ENCODE assay signal across 8 cellular contexts in the genomic region with DNA sequence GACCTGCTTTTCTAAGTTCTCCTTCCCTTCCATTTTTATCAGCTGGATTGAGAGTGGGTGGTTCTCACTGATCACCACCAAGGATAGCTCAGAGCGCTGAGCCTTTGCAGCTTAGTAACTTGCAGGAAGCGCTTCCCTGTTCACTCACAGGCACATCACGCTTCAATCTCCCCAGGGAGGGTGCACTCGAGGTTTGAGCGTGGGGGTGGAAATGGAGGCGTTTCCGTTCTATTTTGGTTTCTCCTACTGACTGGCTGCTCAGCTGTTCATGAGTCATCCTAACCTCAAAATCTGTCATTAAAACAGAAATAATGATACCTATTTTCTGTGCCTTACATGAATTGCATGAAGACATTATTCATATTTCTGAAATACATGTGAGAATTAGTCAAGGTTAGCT.
DNase-seq lines count a peak whose midpoint lies in the region; ATAC-seq and TF ChIP-seq lines count a peak whose summit lies in the region.

No MANE protein-coding gene starts in this region.

- ATAC-seq in GM21717 (IDR thresholded peaks at IDR 0.05; ENCODE audit: unreplicated experiment): peak; percentile 99
- ATAC-seq in SK-N-SH treated with all-trans-retinoic acid at 6 μM for 48 hours: peak; percentile 98

- H3K9me3 ChIP-seq in HUES6 (ENCODE audit: control insufficient read depth, insufficient read depth, low read depth, low read length): no peaks in the 10 kb centered on the region

- peak overlapping the region; percentile 14; the same call in 1 of the 2 replicates for H3K4me3 ChIP-seq in HUES6 (ENCODE audit: low read depth, low read length)

- in situ Hi-C loops in G401 (cut with HindIII; ENCODE audit: low sequenced_read_pairs): no loop called here

- no peak overlapping the region for H3K27ac ChIP-seq in HUES6 (ENCODE audit: low read depth, low read length)

- H3K4me1 ChIP-seq in HUES6 (ENCODE audit: control insufficient read depth, insufficient read depth, low read length): peaks cover 14% of the 10 kb centered on the region

- no peaks in the 10 kb centered on the region for H3K27me3 ChIP-seq in HUES6 (ENCODE audit: control insufficient read depth, insufficient read depth, low read length)

- no peaks in the 10 kb centered on the region for H3K36me3 ChIP-seq in HUES6 (ENCODE audit: control insufficient read depth, insufficient read depth, low read length)

- DNase-seq in G401 (ENCODE audit: low spot score) (peak; percentile 87), anterior cingulate cortex (lab: John Stamatoyannopoulos, UW) (peak in 56 of 58 donors; percentile 10 to 93 (median 70)), hippocampal formation (lab: John Stamatoyannopoulos, UW) (peak; percentile 54 to 85), smooth muscle cell of the brain vasculature (ENCODE audit: low read depth, low spot score) (peak; percentile 92), NCI-H446 treated with DMSO at 0.1 percent for 48 hours (lab: John Stamatoyannopoulos, UW) (no peak)

- H3K9ac ChIP-seq in HUES6 (ENCODE audit: low read length): no peak overlapping the region

TF ChIP-seq in SK-N-SH treated with all-trans-retinoic acid at 6 μM for 48 hours, 23 proteins besides CTCF, POLR2A, EP300 and RAD21:
- TF ChIP-seq BACH2 (CRISPR knock-in tag; IDR thresholded peaks at IDR 0.05; ENCODE audit: borderline replicate concordance) (no peak), ISL1 (CRISPR knock-in tag; IDR thresholded peaks at IDR 0.05) (no peak; the same call in none of the 2 replicates), CSDC2 (CRISPR knock-in tag; IDR thresholded peaks at IDR 0.05) (no peak), PPARA (CRISPR knock-in tag; IDR thresholded peaks at IDR 0.05; ENCODE audit: borderline replicate concordance) (no peak), GLIS3 (CRISPR knock-in tag; IDR thresholded peaks at IDR 0.05) (no peak), ZFP30 (CRISPR knock-in tag; IDR thresholded peaks at IDR 0.05) (no peak), RARB (CRISPR knock-in tag; IDR thresholded peaks at IDR 0.05) (no peak), TOX (CRISPR knock-in tag; IDR thresholded peaks at IDR 0.05; ENCODE audit: borderline replicate concordance) (no peak), TSHZ2 (CRISPR knock-in tag; IDR thresholded peaks at IDR 0.05) (no peak), ZNF8 (CRISPR knock-in tag; IDR thresholded peaks at IDR 0.05) (no peak), SNAI2 (CRISPR knock-in tag; IDR thresholded peaks at IDR 0.05) (no peak), OSR1 (CRISPR knock-in tag; IDR thresholded peaks at IDR 0.05) (no peak)
- TF ChIP-seq, protein P1, sequence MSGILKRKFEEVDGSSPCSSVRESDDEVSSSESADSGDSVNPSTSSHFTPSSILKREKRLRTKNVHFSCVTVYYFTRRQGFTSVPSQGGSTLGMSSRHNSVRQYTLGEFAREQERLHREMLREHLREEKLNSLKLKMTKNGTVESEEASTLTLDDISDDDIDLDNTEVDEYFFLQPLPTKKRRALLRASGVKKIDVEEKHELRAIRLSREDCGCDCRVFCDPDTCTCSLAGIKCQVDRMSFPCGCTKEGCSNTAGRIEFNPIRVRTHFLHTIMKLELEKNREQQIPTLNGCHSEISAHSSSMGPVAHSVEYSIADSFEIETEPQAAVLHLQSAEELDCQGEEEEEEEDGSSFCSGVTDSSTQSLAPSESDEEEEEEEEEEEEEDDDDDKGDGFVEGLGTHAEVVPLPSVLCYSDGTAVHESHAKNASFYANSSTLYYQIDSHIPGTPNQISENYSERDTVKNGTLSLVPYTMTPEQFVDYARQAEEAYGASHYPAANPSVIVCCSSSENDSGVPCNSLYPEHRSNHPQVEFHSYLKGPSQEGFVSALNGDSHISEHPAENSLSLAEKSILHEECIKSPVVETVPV (CRISPR knock-in tag; IDR thresholded peaks at IDR 0.05): no peak
- TF ChIP-seq, protein P2, sequence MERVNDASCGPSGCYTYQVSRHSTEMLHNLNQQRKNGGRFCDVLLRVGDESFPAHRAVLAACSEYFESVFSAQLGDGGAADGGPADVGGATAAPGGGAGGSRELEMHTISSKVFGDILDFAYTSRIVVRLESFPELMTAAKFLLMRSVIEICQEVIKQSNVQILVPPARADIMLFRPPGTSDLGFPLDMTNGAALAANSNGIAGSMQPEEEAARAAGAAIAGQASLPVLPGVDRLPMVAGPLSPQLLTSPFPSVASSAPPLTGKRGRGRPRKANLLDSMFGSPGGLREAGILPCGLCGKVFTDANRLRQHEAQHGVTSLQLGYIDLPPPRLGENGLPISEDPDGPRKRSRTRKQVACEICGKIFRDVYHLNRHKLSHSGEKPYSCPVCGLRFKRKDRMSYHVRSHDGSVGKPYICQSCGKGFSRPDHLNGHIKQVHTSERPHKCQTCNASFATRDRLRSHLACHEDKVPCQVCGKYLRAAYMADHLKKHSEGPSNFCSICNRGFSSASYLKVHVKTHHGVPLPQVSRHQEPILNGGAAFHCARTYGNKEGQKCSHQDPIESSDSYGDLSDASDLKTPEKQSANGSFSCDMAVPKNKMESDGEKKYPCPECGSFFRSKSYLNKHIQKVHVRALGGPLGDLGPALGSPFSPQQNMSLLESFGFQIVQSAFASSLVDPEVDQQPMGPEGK (CRISPR knock-in tag; IDR thresholded peaks at IDR 0.05; ENCODE audit: borderline replicate concordance): no peak
- TF ChIP-seq, protein P3, sequence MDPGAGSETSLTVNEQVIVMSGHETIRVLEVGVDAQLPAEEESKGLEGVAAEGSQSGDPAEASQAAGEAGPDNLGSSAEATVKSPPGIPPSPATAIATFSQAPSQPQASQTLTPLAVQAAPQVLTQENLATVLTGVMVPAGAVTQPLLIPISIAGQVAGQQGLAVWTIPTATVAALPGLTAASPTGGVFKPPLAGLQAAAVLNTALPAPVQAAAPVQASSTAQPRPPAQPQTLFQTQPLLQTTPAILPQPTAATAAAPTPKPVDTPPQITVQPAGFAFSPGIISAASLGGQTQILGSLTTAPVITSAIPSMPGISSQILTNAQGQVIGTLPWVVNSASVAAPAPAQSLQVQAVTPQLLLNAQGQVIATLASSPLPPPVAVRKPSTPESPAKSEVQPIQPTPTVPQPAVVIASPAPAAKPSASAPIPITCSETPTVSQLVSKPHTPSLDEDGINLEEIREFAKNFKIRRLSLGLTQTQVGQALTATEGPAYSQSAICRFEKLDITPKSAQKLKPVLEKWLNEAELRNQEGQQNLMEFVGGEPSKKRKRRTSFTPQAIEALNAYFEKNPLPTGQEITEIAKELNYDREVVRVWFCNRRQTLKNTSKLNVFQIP (CRISPR knock-in tag; IDR thresholded peaks at IDR 0.05; ENCODE audit: borderline replicate concordance, low read depth): no peak
